Comparison of ENCODE assay signal across 8 cellular contexts in the genomic region with DNA sequence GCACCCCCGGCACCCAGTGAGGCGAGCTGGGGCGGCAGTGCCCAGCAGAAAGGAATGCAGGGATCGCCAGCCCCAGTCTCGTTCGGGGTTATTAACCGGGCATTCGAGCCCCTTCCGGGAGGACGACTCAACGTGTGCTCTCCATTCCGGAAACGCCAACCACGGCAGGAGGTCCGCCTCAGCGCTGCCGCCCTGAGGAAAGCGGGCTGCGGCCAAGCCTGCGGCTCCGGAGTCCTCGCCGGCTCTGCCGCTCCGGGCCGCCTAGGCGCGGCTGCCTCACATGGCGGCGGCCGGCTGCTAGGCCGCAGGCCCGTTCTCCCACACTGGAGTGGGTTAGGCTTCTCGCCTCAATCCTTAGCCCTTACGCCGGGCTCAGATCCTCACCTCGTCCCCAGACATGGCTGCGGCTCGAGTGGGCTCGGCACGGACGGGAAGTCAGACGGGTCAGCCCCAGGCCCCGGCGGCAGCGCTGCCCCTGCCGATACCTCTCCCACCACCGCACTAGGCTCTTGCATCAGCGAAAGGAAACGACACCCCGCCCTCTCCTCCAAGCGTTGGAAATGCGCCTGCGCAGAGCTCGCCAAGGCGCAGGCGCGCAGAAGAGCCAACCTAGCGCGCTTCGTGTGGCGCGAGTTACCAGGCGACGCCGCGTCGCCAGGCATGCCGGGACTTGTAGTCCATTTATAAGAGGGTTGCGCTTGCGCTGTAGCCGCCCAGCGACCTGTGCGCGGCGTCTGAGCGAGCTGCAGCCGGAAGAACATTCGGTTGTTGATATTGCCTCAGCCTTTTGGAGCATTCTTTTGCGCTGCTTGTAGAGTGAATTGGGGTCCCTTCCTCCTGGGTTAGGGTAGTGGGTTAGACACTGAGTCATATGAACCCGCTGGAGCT. TPM values are rescaled to one million over a fixed set of nuclear protein-coding genes. Genes with fewer than 3 reads are reported as not detected.
DNase-seq lines count a peak whose midpoint lies in the region; ATAC-seq, FAIRE-seq and TF ChIP-seq lines count a peak whose summit lies in the region.

A gene with protein sequence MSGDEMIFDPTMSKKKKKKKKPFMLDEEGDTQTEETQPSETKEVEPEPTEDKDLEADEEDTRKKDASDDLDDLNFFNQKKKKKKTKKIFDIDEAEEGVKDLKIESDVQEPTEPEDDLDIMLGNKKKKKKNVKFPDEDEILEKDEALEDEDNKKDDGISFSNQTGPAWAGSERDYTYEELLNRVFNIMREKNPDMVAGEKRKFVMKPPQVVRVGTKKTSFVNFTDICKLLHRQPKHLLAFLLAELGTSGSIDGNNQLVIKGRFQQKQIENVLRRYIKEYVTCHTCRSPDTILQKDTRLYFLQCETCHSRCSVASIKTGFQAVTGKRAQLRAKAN (minus strand): TSS at position 532 of the 888 bp plus-strand sequence. CDS start 133 bp downstream, at position 399.

- WGBS in adrenal gland, 4 donors = 0 to 1% (median 0%) methylated on average over 11 to 81 of the region's 81 CpGs
- 0 to 1% (median 0%) methylated on average over 39 to 81 of the region's 81 CpGs for WGBS in heart left ventricle, 4 donors

- FAIRE-seq in GM12892 (lab: Jason Lieb, UNC) = peak; percentile 99

- peak within 1 kb of the TSS; percentile 72 to 91 (median 81) for H3K4me3 ChIP-seq in adrenal gland
- peak within 1 kb of the TSS; percentile 63 to 99 (median 86) for H3K4me3 ChIP-seq in heart left ventricle

- H3K27me3 Mint-ChIP-seq in type B pancreatic cell = peaks cover 3% of the 10 kb centered on the region

- TF ChIP-seq CTCF in adrenal gland (IDR thresholded peaks at IDR 0.05) (no peak), heart left ventricle (IDR thresholded peaks at IDR 0.05) (no peak), type B pancreatic cell (conservative IDR thresholded peaks at IDR 0.05) (no peak)

- peaks cover 45% of the 10 kb centered on the region for H3K4me1 Mint-ChIP-seq in type B pancreatic cell (ENCODE audit: unreplicated experiment)

- H3K9me3 ChIP-seq in adrenal gland (replicated peaks in 1 of 3) = no peaks in the 10 kb centered on the region
- no peaks in the 10 kb centered on the region for H3K9me3 ChIP-seq in heart left ventricle

- H3K4me1 ChIP-seq in adrenal gland (replicated peaks in 1 of 2) (peaks cover 24 to 48% of the 10 kb centered on the region in 2 donors), heart left ventricle (peaks cover 3 to 50% (median 30%) of the 10 kb centered on the region in 12 donors)

- peak; percentile 86 for ATAC-seq in HG02852 (IDR thresholded peaks at IDR 0.05; ENCODE audit: unreplicated experiment)
- peak; percentile 97 to 98 (median 98) for ATAC-seq in heart left ventricle

- intact Hi-C loops in adrenal gland (cut with DNase I) (no loop called here), heart left ventricle (cut with DNase I) (loop anchor here in 2 of 10 donors (1.0 to 5.0 kb wide), 3 partner anchors 119 to 301 kb away; partner anchors contain the start of genes RALY (in 2 of the 2) and CHMP4B (in 1 of the 2))

- H3K4me3 Mint-ChIP-seq in type B pancreatic cell = peak within 1 kb of the TSS; percentile 97

- H3K36me3 ChIP-seq in adrenal gland (replicated peaks in 1 of 2) = no peaks in the 10 kb centered on the region
- H3K36me3 ChIP-seq in heart left ventricle = peaks cover 0 to 18% (median 14%) of the 10 kb centered on the region in 9 donors

- H3K27me3 ChIP-seq in adrenal gland (no peaks in the 10 kb centered on the region), heart left ventricle (no peaks in the 10 kb centered on the region)

- peaks cover 24% of the 10 kb centered on the region for H3K36me3 Mint-ChIP-seq in type B pancreatic cell

- peak within 1 kb of the TSS; percentile 93 to 99 (median 97) for H3K27ac ChIP-seq in adrenal gland
- H3K27ac ChIP-seq in heart left ventricle = peak within 1 kb of the TSS; percentile 64 to 98 (median 96)

- peaks cover 3% of the 10 kb centered on the region for H3K9me3 Mint-ChIP-seq in type B pancreatic cell

- DNase-seq in GM12892 (ENCODE audit: insufficient read length) (peak; percentile 91), NCI-H146 (lab: John Stamatoyannopoulos, UW) (peak; percentile 99), T-helper 1 cell (peak; percentile 92 to 100 (median 93)), adrenal gland (peak; percentile 95 to 98 (median 96)), heart left ventricle (peak; percentile 95 to 98 (median 97)), pons (ENCODE audit: low spot score) (peak; percentile 98), type B pancreatic cell (ENCODE audit: extremely low spot score, unreplicated experiment) (peak; percentile 99)

- peak; percentile 92; the same call in 1 of the 2 replicates for TF ChIP-seq POLR2A in GM12892 (IDR thresholded peaks at IDR 0.05; ENCODE audit: low read depth, low read length)
- peak; percentile 93 to 99 for TF ChIP-seq POLR2A in adrenal gland (IDR thresholded peaks at IDR 0.05)
- TF ChIP-seq POLR2A in heart left ventricle (IDR thresholded peaks at IDR 0.05) = peak; percentile 68 to 96

- peak within 1 kb of the TSS; percentile 99 for H3K27ac Mint-ChIP-seq in type B pancreatic cell

RNA-seq across cellular contexts. Expression of the gene that starts here (rescaled TPM):
- 91.7 TPM for polyA plus RNA-seq in GM12892 (2012; ENCODE audit: missing spikeins)
- total RNA-seq in adrenal gland (10 to 100 TPM; 33.6 to 79.9 (median 49.9) TPM), heart left ventricle (10 to 100 TPM; 35.5 to 53.8 (median 40.9) TPM), type B pancreatic cell (ENCODE audit: low replicate concordance) (87.1 and 87.8 TPM in 2 replicates)
- polyA plus RNA-seq in adrenal gland (100 to 1,000 TPM in 1 of 3 donors, 10 to 100 TPM in 2; 26.7 to 204 (median 31.8) TPM), heart left ventricle (10 to 100 TPM; 25.8 to 81.7 TPM)

Comparison
In these comparisons a context has a peak if more than half of its experiments do, and no peak if none do; other contexts are left out.
1. Peak in every context shown above with its lines: DNase-seq, ATAC-seq, H3K4me3 ChIP-seq and H3K27ac ChIP-seq.